Comparison of ENCODE assay signal across 10 cellular contexts in the genomic region with DNA sequence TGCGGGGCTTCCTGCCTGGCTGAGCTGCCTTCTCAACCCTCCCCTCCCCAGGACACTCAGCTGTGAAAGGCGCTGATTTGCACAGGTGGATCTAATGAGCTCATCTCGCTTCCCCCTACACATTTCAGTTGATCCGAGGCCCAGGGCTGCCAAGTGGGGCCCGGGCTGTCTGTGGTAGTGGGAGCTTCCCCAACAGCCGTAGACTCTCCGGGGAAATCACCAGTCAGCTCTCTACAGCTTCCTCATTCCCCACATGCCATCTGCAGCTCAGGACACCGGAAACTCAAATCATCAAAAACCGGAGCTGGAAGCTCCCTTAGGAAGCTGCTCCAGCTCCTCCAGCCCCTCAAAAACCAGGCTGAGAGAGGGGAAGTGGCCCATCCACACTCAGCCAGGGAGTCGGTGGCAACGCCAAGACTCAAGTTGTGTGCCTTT. TPM values are rescaled to one million over a fixed set of nuclear protein-coding genes. Genes with fewer than 3 reads are reported as not detected.
A peak's percentile ranks its signal among the peaks of the same experiment; 100 is the strongest.
DNase-seq lines count a peak whose midpoint lies in the region; ATAC-seq and TF ChIP-seq lines count a peak whose summit lies in the region.
"Had no signal": no experiment of that assay in that cellular context is flagged by ENCODE, and none has a peak within 500 bp of the region (broad histone marks: within the 10 kb centered on the region; RNA-seq: fewer than 3 reads in every experiment).

No MANE protein-coding gene starts in this region.

- H3K4me3 ChIP-seq in OCI-LY3 (ENCODE audit: low read length) (peak overlapping the region; percentile 42), esophagus muscularis mucosa (no peak overlapping the region), smooth muscle cell (no peak overlapping the region)

- no peaks in the 10 kb centered on the region for H3F3A ChIP-seq in smooth muscle cell (ENCODE audit: low read depth)

- peaks cover 4% of the 10 kb centered on the region for H3K4me1 Mint-ChIP-seq in stimulated activated naive CD8-positive, alpha-beta T cell treated with anti-CD3 and anti-CD28 coated beads, Interleukin-15, Interleukin-2, amounts not matched to agents 100 ng/mL and 50 ng/mL, for 24 hours (ENCODE audit: low read depth)
- H3K4me1 Mint-ChIP-seq in stimulated activated effector memory CD8-positive, alpha-beta T cell treated with anti-CD3 and anti-CD28 coated beads, Interleukin-12 subunit alpha, Interleukin-12 subunit beta, amount 100 ng/mL, for 72 hours = no peaks in the 10 kb centered on the region
- H3K4me1 Mint-ChIP-seq: CD4-positive, CD25-positive, alpha-beta regulatory T cell had no signal

- H4K20me1 ChIP-seq in OCI-LY3 (ENCODE audit: insufficient read depth, low read length) (no peaks in the 10 kb centered on the region), smooth muscle cell (ENCODE audit: low read depth) (no peaks in the 10 kb centered on the region)

- DNase-seq in stimulated activated naive CD8-positive, alpha-beta T cell treated with anti-CD3 and anti-CD28 coated beads, Interleukin-15, Interleukin-2, amounts not matched to agents 100 U/mL and 50 U/mL, for 24 hours = no peak
- peak; percentile 61 for DNase-seq in islet precursor cell
- no peak for DNase-seq in esophagus muscularis mucosa (ENCODE audit: extremely low spot score)
- no peak for DNase-seq in midbrain (lab: John Stamatoyannopoulos, UW)
- DNase-seq in stimulated activated effector memory CD8-positive, alpha-beta T cell treated with anti-CD3 and anti-CD28 coated beads, Interleukin-12 subunit alpha, Interleukin-12 subunit beta, amount 100 ng/mL, for 72 hours (ENCODE audit: low spot score in 2 of 2) = no peak
- DNase-seq in smooth muscle cell (lab: John Stamatoyannopoulos, UW; ENCODE audit: unreplicated experiment) = no peak
- DNase-seq: activated naive CD8-positive, alpha-beta T cell treated with anti-CD3 and anti-CD28 coated beads, Interleukin-2, amount 10 ng/mL, durations not matched to agents 7 days and 5 days; CD4-positive, CD25-positive, alpha-beta regulatory T cell had no signal

- H3K9me3 ChIP-seq in OCI-LY3 (ENCODE audit: insufficient read depth, low read length) (no peaks in the 10 kb centered on the region), esophagus muscularis mucosa (no peaks in the 10 kb centered on the region), smooth muscle cell (replicated peaks; ENCODE audit: low read depth) (no peaks in the 10 kb centered on the region)

- H3K9me3 Mint-ChIP-seq in stimulated activated naive CD8-positive, alpha-beta T cell treated with anti-CD3 and anti-CD28 coated beads, Interleukin-15, Interleukin-2, amounts not matched to agents 100 ng/mL and 50 ng/mL, for 24 hours = no peaks in the 10 kb centered on the region
- H3K9me3 Mint-ChIP-seq in stimulated activated effector memory CD8-positive, alpha-beta T cell treated with anti-CD3 and anti-CD28 coated beads, Interleukin-12 subunit alpha, Interleukin-12 subunit beta, amount 100 ng/mL, for 72 hours = no peaks in the 10 kb centered on the region
- H3K9me3 Mint-ChIP-seq: activated naive CD8-positive, alpha-beta T cell treated with anti-CD3 and anti-CD28 coated beads, Interleukin-2, amount 10 ng/mL, durations not matched to agents 7 days and 5 days had no signal

- TF ChIP-seq CTCF in OCI-LY3 (IDR thresholded peaks at IDR 0.05; ENCODE audit: low read depth, low read length) (no peak), esophagus muscularis mucosa (IDR thresholded peaks at IDR 0.05) (no peak), smooth muscle cell (IDR thresholded peaks at IDR 0.05; ENCODE audit: borderline replicate concordance, insufficient read depth, poor library complexity, severe bottlenecking) (no peak)

- no peaks in the 10 kb centered on the region for H3K36me3 Mint-ChIP-seq in stimulated activated naive CD8-positive, alpha-beta T cell treated with anti-CD3 and anti-CD28 coated beads, Interleukin-15, Interleukin-2, amounts not matched to agents 100 ng/mL and 50 ng/mL, for 24 hours (ENCODE audit: low read depth)
- H3K36me3 Mint-ChIP-seq in stimulated activated effector memory CD8-positive, alpha-beta T cell treated with anti-CD3 and anti-CD28 coated beads, Interleukin-12 subunit alpha, Interleukin-12 subunit beta, amount 100 ng/mL, for 72 hours = no peaks in the 10 kb centered on the region
- H3K36me3 Mint-ChIP-seq: activated naive CD8-positive, alpha-beta T cell treated with anti-CD3 and anti-CD28 coated beads, Interleukin-2, amount 10 ng/mL, durations not matched to agents 7 days and 5 days; CD4-positive, CD25-positive, alpha-beta regulatory T cell had no signal

- peak overlapping the region; percentile 21 for H3K4me3 Mint-ChIP-seq in stimulated activated naive CD8-positive, alpha-beta T cell treated with anti-CD3 and anti-CD28 coated beads, Interleukin-15, Interleukin-2, amounts not matched to agents 100 ng/mL and 50 ng/mL, for 24 hours
- no peak overlapping the region for H3K4me3 Mint-ChIP-seq in stimulated activated effector memory CD8-positive, alpha-beta T cell treated with anti-CD3 and anti-CD28 coated beads, Interleukin-12 subunit alpha, Interleukin-12 subunit beta, amount 100 ng/mL, for 72 hours
- H3K4me3 Mint-ChIP-seq: activated naive CD8-positive, alpha-beta T cell treated with anti-CD3 and anti-CD28 coated beads, Interleukin-2, amount 10 ng/mL, durations not matched to agents 7 days and 5 days; CD4-positive, CD25-positive, alpha-beta regulatory T cell had no signal

- no peaks in the 10 kb centered on the region for H3K79me2 ChIP-seq in OCI-LY3 (ENCODE audit: low read length)
- H3K79me2 ChIP-seq in smooth muscle cell (ENCODE audit: low read depth) = no peaks in the 10 kb centered on the region

- peak overlapping the region; percentile 53 for H3K27ac Mint-ChIP-seq in stimulated activated naive CD8-positive, alpha-beta T cell treated with anti-CD3 and anti-CD28 coated beads, Interleukin-15, Interleukin-2, amounts not matched to agents 100 ng/mL and 50 ng/mL, for 24 hours
- no peak overlapping the region for H3K27ac Mint-ChIP-seq in stimulated activated effector memory CD8-positive, alpha-beta T cell treated with anti-CD3 and anti-CD28 coated beads, Interleukin-12 subunit alpha, Interleukin-12 subunit beta, amount 100 ng/mL, for 72 hours
- H3K27ac Mint-ChIP-seq: activated naive CD8-positive, alpha-beta T cell treated with anti-CD3 and anti-CD28 coated beads, Interleukin-2, amount 10 ng/mL, durations not matched to agents 7 days and 5 days; CD4-positive, CD25-positive, alpha-beta regulatory T cell had no signal

- no peak for ATAC-seq in stimulated activated naive CD8-positive, alpha-beta T cell treated with anti-CD3 and anti-CD28 coated beads, Interleukin-15, Interleukin-2, amounts not matched to agents 100 U/mL and 50 U/mL, for 24 hours
- no peak for ATAC-seq in stimulated activated effector memory CD8-positive, alpha-beta T cell treated with anti-CD3 and anti-CD28 coated beads, Interleukin-12 subunit alpha, Interleukin-12 subunit beta, amount 100 ng/mL, for 72 hours

- H3K9ac ChIP-seq in OCI-LY3 (ENCODE audit: low read length) (peak overlapping the region; percentile 16; the same call in 1 of the 2 replicates), smooth muscle cell (ENCODE audit: low read depth) (no peak overlapping the region)

- 36% methylated on average over 11 of the region's 11 CpGs for WGBS in esophagus muscularis mucosa
- WGBS in smooth muscle cell (ENCODE audit: low lambda C conversion rate) = 70% methylated on average over 11 of the region's 11 CpGs

- TF ChIP-seq EP300 in esophagus muscularis mucosa (IDR thresholded peaks at IDR 0.05) = no peak

- no peaks in the 10 kb centered on the region for H3K36me3 ChIP-seq in OCI-LY3 (replicated peaks; ENCODE audit: low read depth, low read length)
- H3K36me3 ChIP-seq in esophagus muscularis mucosa = no peaks in the 10 kb centered on the region
- H3K36me3 ChIP-seq in smooth muscle cell (ENCODE audit: low read depth) = no peaks in the 10 kb centered on the region

- intact Hi-C loops in esophagus muscularis mucosa (cut with DNase I) = no loop called here

- peaks cover 13% of the 10 kb centered on the region for H3K27me3 Mint-ChIP-seq in stimulated activated naive CD8-positive, alpha-beta T cell treated with anti-CD3 and anti-CD28 coated beads, Interleukin-15, Interleukin-2, amounts not matched to agents 100 ng/mL and 50 ng/mL, for 24 hours

- H3K4me1 ChIP-seq in OCI-LY3 (ENCODE audit: low read length) (peaks cover 32% of the 10 kb centered on the region), esophagus muscularis mucosa (peaks cover 0 to 10% (median 0%) of the 10 kb centered on the region in 4 donors), smooth muscle cell (ENCODE audit: low read depth) (peaks cover 24% of the 10 kb centered on the region)

- H3K27ac ChIP-seq in OCI-LY3 (ENCODE audit: low read length) (peak overlapping the region; percentile 7; the same call in 1 of the 2 replicates), esophagus muscularis mucosa (replicated peaks in 1 of 4) (peak overlapping the region in 1 of 4 donors; percentile 10), smooth muscle cell (ENCODE audit: low read depth) (no peak overlapping the region)

- H3K4me2 ChIP-seq in OCI-LY3 (ENCODE audit: low read length) (peak overlapping the region; percentile 75), smooth muscle cell (no peak overlapping the region)

- H3K27me3 ChIP-seq in OCI-LY3 (ENCODE audit: low read depth, low read length) (0 out of 2 replicates have a peak, but pooled peaks cover 7% of the 10 kb centered on the region), esophagus muscularis mucosa (no peaks in the 10 kb centered on the region), smooth muscle cell (ENCODE audit: low read depth) (no peaks in the 10 kb centered on the region)

- TF ChIP-seq POLR2A in esophagus muscularis mucosa (IDR thresholded peaks at IDR 0.05; ENCODE audit: low read depth) = no peak

- H2AFZ ChIP-seq in OCI-LY3 (ENCODE audit: low read depth, low read length) (no peak overlapping the region), smooth muscle cell (ENCODE audit: low read depth) (no peak overlapping the region)

RNA-seq across cellular contexts. Expression of a gene that starts 56.2 kb away (rescaled TPM):
- 10 to 100 TPM; 24.0 to 33.2 (median 26.9) TPM for total RNA-seq in esophagus muscularis mucosa
- 44.0 and 52.1 TPM in 2 replicates for total RNA-seq in smooth muscle cell
- polyA plus RNA-seq in smooth muscle cell = 40.9 and 46.5 TPM in 2 replicates
